In the genomic region with DNA sequence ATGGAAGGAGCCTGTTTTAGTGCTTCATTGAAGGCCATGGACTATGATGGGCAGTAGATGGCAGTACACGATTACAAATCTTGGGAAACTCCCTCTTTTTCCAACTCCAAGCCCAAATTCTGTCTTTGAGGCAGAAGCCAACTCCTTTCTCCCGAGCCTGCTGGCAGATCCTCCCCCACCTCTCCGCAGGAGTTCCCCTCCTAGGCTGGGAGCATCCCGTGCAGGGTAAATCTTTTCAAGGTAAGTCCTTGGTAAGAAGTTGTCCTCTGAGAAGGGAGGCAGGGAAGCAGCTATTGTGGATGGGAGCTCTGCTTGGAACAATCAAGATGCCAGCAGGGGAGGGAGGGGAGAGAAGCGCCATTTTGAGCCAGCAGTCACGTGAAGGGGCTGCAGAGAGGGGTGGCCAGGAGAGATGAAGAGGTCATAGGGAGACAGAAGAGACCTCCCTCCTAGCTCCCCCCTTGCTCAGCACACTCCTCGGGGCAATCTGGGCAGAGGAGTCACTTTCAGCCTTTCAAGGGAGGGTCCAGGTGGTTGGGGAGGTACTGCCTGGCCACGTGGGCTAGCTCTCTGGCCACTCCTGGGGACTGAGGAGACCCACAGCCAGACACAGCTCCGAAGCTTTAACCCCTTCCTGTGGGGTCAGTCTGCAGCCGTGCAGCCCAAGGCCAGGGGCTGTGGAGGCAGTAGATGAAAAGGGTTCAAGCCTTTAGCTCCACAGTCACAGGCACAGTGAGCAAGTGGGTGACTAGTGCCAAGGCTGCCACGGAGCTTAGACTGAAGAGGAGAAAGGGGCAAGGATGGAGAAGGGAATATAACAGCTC, we compare ENCODE assay signal across 8 cellular contexts. TPM values are rescaled to one million over a fixed set of nuclear protein-coding genes. Genes with fewer than 3 reads are reported as not detected.
DNase-seq lines count a peak whose midpoint lies in the region; ATAC-seq and TF ChIP-seq lines count a peak whose summit lies in the region.

No MANE protein-coding gene starts in this region.

- H3K9ac ChIP-seq in endocrine pancreas (ENCODE audit: control insufficient read depth, insufficient read depth, low read length) (peak overlapping the region; percentile 87), liver (ENCODE audit: low read depth in 1 of 2, low read length in 2 of 2) (peak overlapping the region; percentile 4 to 17)

- peak overlapping the region; percentile 46 to 60 for H3K27ac ChIP-seq in liver (ENCODE audit: low read depth in 1 of 2, low read length in 2 of 2)
- peak overlapping the region; percentile 77 to 79 for H3K27ac ChIP-seq in thoracic aorta

- peak; percentile 54 for DNase-seq in GM10248 (ENCODE audit: extremely low spot score)
- DNase-seq in LNCaP clone FGC (ENCODE audit: low read depth), result peak; percentile 78
- peak; percentile 75 for DNase-seq in RPMI7951 (ENCODE audit: low read depth)
- DNase-seq in thoracic aorta (ENCODE audit: low spot score), result no peak

- CTCF ChIA-PET in GM10248 (lab: Yijun Ruan, JAX), result interaction anchor here (0.6 to 2.8 kb wide), 19 partner anchors 9 to 1825 kb away, joined by 3 to 20 read pairs (median 4); a partner anchor contains a TSS

- H3K4me1 ChIP-seq in endocrine pancreas (ENCODE audit: control insufficient read depth, insufficient read depth, low read length), result no peaks in the 10 kb centered on the region
- peaks cover 0 to 15% (median 11%) of the 10 kb centered on the region in 4 donors for H3K4me1 ChIP-seq in liver (ENCODE audit: control insufficient read depth in 4 of 4, insufficient read depth in 4 of 4, low read length in 3 of 4)
- peaks cover 0 to 18% of the 10 kb centered on the region in 2 donors for H3K4me1 ChIP-seq in thoracic aorta (ENCODE audit: control insufficient read depth in 1 of 2, low read depth in 2 of 2)

- H3K36me3 ChIP-seq in endocrine pancreas (ENCODE audit: control insufficient read depth, insufficient read depth, low read length) (no peaks in the 10 kb centered on the region), liver (ENCODE audit: control insufficient read depth in 4 of 4, insufficient read depth in 3 of 4, low read depth in 1 of 4, low read length in 3 of 4) (no peaks in the 10 kb centered on the region), thoracic aorta (peaks cover 5% of the 10 kb centered on the region)

- H3K9me3 ChIP-seq in endocrine pancreas (ENCODE audit: control insufficient read depth, low read length) (no peaks in the 10 kb centered on the region), liver (ENCODE audit: control insufficient read depth in 4 of 4, low read length in 3 of 4) (no peaks in the 10 kb centered on the region), thoracic aorta (no peaks in the 10 kb centered on the region)

- WGBS in liver, result 24% methylated on average over 11 of the region's 11 CpGs

- peak; percentile 92 to 95 for TF ChIP-seq RAD21 in liver (IDR thresholded peaks at IDR 0.05)

- H3K27me3 ChIP-seq in endocrine pancreas (ENCODE audit: control insufficient read depth, insufficient read depth, low read length), result no peaks in the 10 kb centered on the region
- H3K27me3 ChIP-seq in liver (ENCODE audit: control insufficient read depth in 4 of 4, insufficient read depth in 4 of 4, low read length in 3 of 4), result no peaks in the 10 kb centered on the region
- no peaks in the 10 kb centered on the region for H3K27me3 ChIP-seq in thoracic aorta (replicated peaks; ENCODE audit: insufficient read depth)

- H3K4me3 ChIP-seq in LNCaP clone FGC (ENCODE audit: low read depth, low read length) (peak overlapping the region; percentile 57), endocrine pancreas (ENCODE audit: control insufficient read depth, insufficient read depth, low read length) (peak overlapping the region; percentile 86), liver (ENCODE audit: low read depth in 1 of 3, low read length in 3 of 3) (peak overlapping the region; percentile 60 to 85 (median 65)), thoracic aorta (peak overlapping the region; percentile 77)

- ATAC-seq in thoracic aorta (ENCODE audit: insufficient number of reproducible peaks, low FRiP score, low read depth), result peak; percentile 83
- ATAC-seq in HG02623 (IDR thresholded peaks at IDR 0.05; ENCODE audit: unreplicated experiment), result no peak
- ATAC-seq in HG02642 (IDR thresholded peaks at IDR 0.05; ENCODE audit: poor library complexity, unreplicated experiment), result no peak

- TF ChIP-seq CTCF in GM10248 (IDR thresholded peaks at IDR 0.05; ENCODE audit: control extremely low read depth, extremely low read depth, low read depth, missing control alignments) (peak; percentile 69), LNCaP clone FGC (IDR thresholded peaks at IDR 0.05; ENCODE audit: control insufficient read depth, extremely low read depth, insufficient read depth) (peak; percentile 77), liver (IDR thresholded peaks at IDR 0.05; ENCODE audit: low read depth, low read length, missing input control) (peak; percentile 83), thoracic aorta (IDR thresholded peaks at IDR 0.05) (peak; percentile 60)

- POLR2A ChIA-PET in GM10248 (lab: Yijun Ruan, JAX), result no interaction called here

TF ChIP-seq in liver, 16 proteins besides CTCF, POLR2A, EP300 and RAD21:
- TF ChIP-seq SP1 (IDR thresholded peaks at IDR 0.05), result no peak
- TF ChIP-seq, protein P1, sequence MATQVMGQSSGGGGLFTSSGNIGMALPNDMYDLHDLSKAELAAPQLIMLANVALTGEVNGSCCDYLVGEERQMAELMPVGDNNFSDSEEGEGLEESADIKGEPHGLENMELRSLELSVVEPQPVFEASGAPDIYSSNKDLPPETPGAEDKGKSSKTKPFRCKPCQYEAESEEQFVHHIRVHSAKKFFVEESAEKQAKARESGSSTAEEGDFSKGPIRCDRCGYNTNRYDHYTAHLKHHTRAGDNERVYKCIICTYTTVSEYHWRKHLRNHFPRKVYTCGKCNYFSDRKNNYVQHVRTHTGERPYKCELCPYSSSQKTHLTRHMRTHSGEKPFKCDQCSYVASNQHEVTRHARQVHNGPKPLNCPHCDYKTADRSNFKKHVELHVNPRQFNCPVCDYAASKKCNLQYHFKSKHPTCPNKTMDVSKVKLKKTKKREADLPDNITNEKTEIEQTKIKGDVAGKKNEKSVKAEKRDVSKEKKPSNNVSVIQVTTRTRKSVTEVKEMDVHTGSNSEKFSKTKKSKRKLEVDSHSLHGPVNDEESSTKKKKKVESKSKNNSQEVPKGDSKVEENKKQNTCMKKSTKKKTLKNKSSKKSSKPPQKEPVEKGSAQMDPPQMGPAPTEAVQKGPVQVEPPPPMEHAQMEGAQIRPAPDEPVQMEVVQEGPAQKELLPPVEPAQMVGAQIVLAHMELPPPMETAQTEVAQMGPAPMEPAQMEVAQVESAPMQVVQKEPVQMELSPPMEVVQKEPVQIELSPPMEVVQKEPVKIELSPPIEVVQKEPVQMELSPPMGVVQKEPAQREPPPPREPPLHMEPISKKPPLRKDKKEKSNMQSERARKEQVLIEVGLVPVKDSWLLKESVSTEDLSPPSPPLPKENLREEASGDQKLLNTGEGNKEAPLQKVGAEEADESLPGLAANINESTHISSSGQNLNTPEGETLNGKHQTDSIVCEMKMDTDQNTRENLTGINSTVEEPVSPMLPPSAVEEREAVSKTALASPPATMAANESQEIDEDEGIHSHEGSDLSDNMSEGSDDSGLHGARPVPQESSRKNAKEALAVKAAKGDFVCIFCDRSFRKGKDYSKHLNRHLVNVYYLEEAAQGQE (IDR thresholded peaks at IDR 0.05), result no peak
- TF ChIP-seq, protein P2, sequence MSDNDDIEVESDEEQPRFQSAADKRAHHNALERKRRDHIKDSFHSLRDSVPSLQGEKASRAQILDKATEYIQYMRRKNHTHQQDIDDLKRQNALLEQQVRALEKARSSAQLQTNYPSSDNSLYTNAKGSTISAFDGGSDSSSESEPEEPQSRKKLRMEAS (IDR thresholded peaks at IDR 0.05), result no peak
- no peak for TF ChIP-seq TAF1 (conservative IDR thresholded peaks at IDR 0.05)
- TF ChIP-seq YY1 (IDR thresholded peaks at IDR 0.05), result peak; percentile 98
- TF ChIP-seq HNF4A (conservative IDR thresholded peaks at IDR 0.05), result peak; percentile 12 to 30
- peak in 1 of 2 donors; percentile 23 for TF ChIP-seq RXRA (IDR thresholded peaks at IDR 0.05)
- TF ChIP-seq, protein P3, sequence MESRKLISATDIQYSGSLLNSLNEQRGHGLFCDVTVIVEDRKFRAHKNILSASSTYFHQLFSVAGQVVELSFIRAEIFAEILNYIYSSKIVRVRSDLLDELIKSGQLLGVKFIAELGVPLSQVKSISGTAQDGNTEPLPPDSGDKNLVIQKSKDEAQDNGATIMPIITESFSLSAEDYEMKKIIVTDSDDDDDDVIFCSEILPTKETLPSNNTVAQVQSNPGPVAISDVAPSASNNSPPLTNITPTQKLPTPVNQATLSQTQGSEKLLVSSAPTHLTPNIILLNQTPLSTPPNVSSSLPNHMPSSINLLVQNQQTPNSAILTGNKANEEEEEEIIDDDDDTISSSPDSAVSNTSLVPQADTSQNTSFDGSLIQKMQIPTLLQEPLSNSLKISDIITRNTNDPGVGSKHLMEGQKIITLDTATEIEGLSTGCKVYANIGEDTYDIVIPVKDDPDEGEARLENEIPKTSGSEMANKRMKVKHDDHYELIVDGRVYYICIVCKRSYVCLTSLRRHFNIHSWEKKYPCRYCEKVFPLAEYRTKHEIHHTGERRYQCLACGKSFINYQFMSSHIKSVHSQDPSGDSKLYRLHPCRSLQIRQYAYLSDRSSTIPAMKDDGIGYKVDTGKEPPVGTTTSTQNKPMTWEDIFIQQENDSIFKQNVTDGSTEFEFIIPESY (IDR thresholded peaks at IDR 0.05), result no peak
TF ChIP-seq in liver: peak in this region for 3.

RNA-seq across cellular contexts. Expression of a gene that starts 9.6 kb away (rescaled TPM):
- 17.7 and 21.1 TPM in 2 replicates for total RNA-seq in RPMI7951 (2014; rRNA removed; shearing (Covaris generic))
- total RNA-seq in liver (1 to 10 TPM; 2.9 to 3.8 TPM), thoracic aorta (10 to 100 TPM; 44.1 to 59.8 TPM)
- 1 to 10 TPM; 2.3 to 2.8 TPM for polyA plus RNA-seq in liver

RNA-seq across cellular contexts. Expression of a gene that starts 51.5 kb away (rescaled TPM):
- total RNA-seq in RPMI7951 (2014; rRNA removed; shearing (Covaris generic)), result not detected in 2 replicates
- total RNA-seq in liver, result under 1 TPM; 0.33 to 0.51 TPM
- polyA plus RNA-seq in liver, result under 1 TPM; 0.43 to 0.55 TPM
- total RNA-seq in thoracic aorta, result 10 to 100 TPM; 18.2 to 24.0 TPM

Comparison
In these comparisons a context has a peak if more than half of its experiments do, and no peak if none do; other contexts are left out.
1. RNA of a gene that starts 51.5 kb away (total RNA-seq): 18.2 to 24.0 TPM in thoracic aorta; 0.33 to 0.51 TPM in liver and not detected in RPMI7951; every median in the first group is over 10 times any median in the second.
2. Peak in every context shown above with its lines, with median percentiles within 50 percentile points of each other: CTCF ChIP-seq and H3K4me3 ChIP-seq.